In the genomic region with DNA sequence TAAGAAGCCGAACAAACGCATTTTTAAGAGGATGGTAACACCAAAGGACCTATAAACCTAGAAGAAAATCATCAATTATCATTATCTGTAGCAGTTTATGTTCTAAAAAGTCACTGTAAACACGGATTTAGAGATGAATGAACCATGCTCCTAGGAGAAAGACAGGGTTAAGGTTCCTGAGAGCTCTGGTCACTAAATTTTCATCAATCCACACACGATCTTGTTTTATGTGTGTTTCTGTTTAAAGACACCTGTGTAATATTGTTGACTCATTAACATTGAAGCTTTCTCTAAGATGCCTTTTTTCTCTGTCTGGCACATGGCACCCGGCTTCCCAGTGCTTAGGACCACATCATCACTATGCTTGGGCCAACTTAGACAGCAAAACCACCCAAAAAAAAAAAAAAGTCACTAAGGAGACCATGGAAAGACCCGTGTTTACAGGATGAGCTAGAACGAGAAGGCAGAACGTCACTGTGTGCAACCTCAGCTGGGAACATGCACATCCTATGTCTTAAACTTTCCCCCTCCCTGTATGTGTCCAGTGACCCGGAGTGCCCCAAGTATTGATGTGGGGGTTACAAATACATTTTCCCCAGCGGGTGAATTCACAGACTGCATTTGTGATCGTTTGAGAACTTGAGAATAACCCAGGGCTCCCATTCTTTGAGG, we compare ENCODE assay signal across 23 cellular contexts. TPM values are rescaled to one million over a fixed set of nuclear protein-coding genes. Genes with fewer than 3 reads are reported as not detected.
"Had no signal": no experiment of that assay in that cellular context is flagged by ENCODE, and none has a peak within 500 bp of the region (broad histone marks: within the 10 kb centered on the region; RNA-seq: fewer than 3 reads in every experiment).

No MANE protein-coding gene starts in this region.

- H3K36me3 ChIP-seq: SJSA1 had no signal

- H3K27ac ChIP-seq: KMS-11, SJSA1, SK-N-MC had no signal

- DNase-seq: Kasumi-1, MM.1S, NCI-H1092 treated with DMSO at 0.1 percent for 48 hours, NCI-H1436, NCI-H187, NCI-H2029, NCI-H2081 treated with DMSO at 0.1 percent for 48 hours, NCI-H2171, NCI-H226, NCI-H446, NCI-H510A, NCI-H524 treated with DMSO at 0.1 percent for 48 hours, NCI-H69, NCI-H774, Right ventricle myocardium superior, RPMI8226, SIG-M5 had no signal

- ATAC-seq: K562 had no signal

- H3K4me3 ChIP-seq: K562, SJSA1, SK-N-MC had no signal

- H3K9me3 ChIP-seq: SJSA1 had no signal

- FAIRE-seq: K562, RCC 7860 had no signal

- H3K27me3 ChIP-seq: SJSA1 had no signal

RNA-seq across cellular contexts. Expression of a gene that starts 55.8 kb away (rescaled TPM):
- polyA plus RNA-seq: IgD-negative memory B cell had no signal
